Comparison of ENCODE assay signal across 8 cellular contexts in genomic region chr22:35540600-35541253, GRCh38.
A peak's percentile ranks its signal among the peaks of the same experiment; 100 is the strongest.
DNase-seq lines count a peak whose midpoint lies in the region; ATAC-seq and TF ChIP-seq lines count a peak whose summit lies in the region.

Gene RASD2, plus strand, starts transcription at chr22:35540831. Its CDS starts 5,979 bp downstream, at chr22:35546810.

- H3K9me3 ChIP-seq in mucosa of stomach (ENCODE audit: control insufficient read depth, low read length) = no peaks in the 10 kb centered on the region

- H3K27me3 ChIP-seq in HL-60 (ENCODE audit: insufficient read depth, poor library complexity, severe bottlenecking) (peaks cover 27% of the 10 kb centered on the region), mucosa of stomach (ENCODE audit: control insufficient read depth, insufficient read depth, low read length) (peaks cover 44% of the 10 kb centered on the region)

- H3K4me3 ChIP-seq in HL-60 (replicated peaks; ENCODE audit: insufficient read depth, low read length) = peak within 1 kb of the TSS; percentile 43
- H3K4me3 ChIP-seq in WI38 (ENCODE audit: low read depth, low read length) = peak within 1 kb of the TSS; percentile 61
- H3K4me3 ChIP-seq in mucosa of stomach (ENCODE audit: low read length) = no peak within 1 kb of the TSS

- no peaks in the 10 kb centered on the region for H3K36me3 ChIP-seq in mucosa of stomach (ENCODE audit: control insufficient read depth, insufficient read depth, low read length)

- DNase-seq in D341Med (ENCODE audit: low spot score) (peak; percentile 72), HL-60 (ENCODE audit: low read depth in 1 of 2, low spot score in 1 of 2) (peak in 1 of 2 experiments; percentile 38)
- DNase-seq in effector CD4-positive, alpha-beta T cell = peak; percentile 15
- peak; percentile 43 for DNase-seq in stimulated activated naive CD8-positive, alpha-beta T cell treated with anti-CD3 and anti-CD28 coated beads, Interleukin-15, Interleukin-2, amounts not matched to agents 100 U/mL and 50 U/mL, for 24 hours

- peak; percentile 42 for ATAC-seq in stimulated activated naive CD8-positive, alpha-beta T cell treated with anti-CD3 and anti-CD28 coated beads, Interleukin-15, Interleukin-2, amounts not matched to agents 100 U/mL and 50 U/mL, for 24 hours
- no peak for ATAC-seq in GM21717 (IDR thresholded peaks at IDR 0.05; ENCODE audit: unreplicated experiment)
- no peak for ATAC-seq in HG03469 (IDR thresholded peaks at IDR 0.05; ENCODE audit: unreplicated experiment)

- TF ChIP-seq CTCF in HL-60 (IDR thresholded peaks at IDR 0.05; ENCODE audit: insufficient read depth, low read length) = no peak
- no peak for TF ChIP-seq CTCF in WI38 (IDR thresholded peaks at IDR 0.05; ENCODE audit: low read depth, low read length)

- H3K9ac ChIP-seq in mucosa of stomach (ENCODE audit: low read length) = peak within 1 kb of the TSS; percentile 50

- H3K27ac ChIP-seq in HL-60 (replicated peaks) = no peak within 1 kb of the TSS

- H3K4me1 ChIP-seq in mucosa of stomach (ENCODE audit: control insufficient read depth, insufficient read depth, low read length) = peaks cover 13% of the 10 kb centered on the region
